In genomic region chr12:69360348-69360672, GRCh38 we compare ENCODE assay signal across 8 cellular contexts. TPM values are rescaled to one million over a fixed set of nuclear protein-coding genes. Genes with fewer than 3 reads are reported as not detected.
DNase-seq lines count a peak whose midpoint lies in the region; ATAC-seq and TF ChIP-seq lines count a peak whose summit lies in the region.

No MANE protein-coding gene starts in this region.

- peak overlapping the region; percentile 94 for H3K27ac Mint-ChIP-seq in activated naive CD4-positive, alpha-beta T cell treated with anti-CD3 and anti-CD28 coated beads, Interleukin-2, amount 10 ng/mL, durations not matched to agents 7 days and 5 days

- TF ChIP-seq EP300 in transverse colon (IDR thresholded peaks at IDR 0.05; ENCODE audit: low read depth) = no peak

- 4 to 8% methylated on average over 7 to 10 of the region's 10 CpGs for WGBS in body of pancreas, 2 donors
- WGBS in transverse colon (ENCODE audit: low coverage in 1 of 2), 2 donors = 7 to 30% methylated on average over 2 to 10 of the region's 10 CpGs

- H3K9me3 ChIP-seq in body of pancreas = no peaks in the 10 kb centered on the region
- no peaks in the 10 kb centered on the region for H3K9me3 ChIP-seq in lower lobe of right lung
- H3K9me3 ChIP-seq in transverse colon = no peaks in the 10 kb centered on the region

- TF ChIP-seq POLR2A in body of pancreas (IDR thresholded peaks at IDR 0.05) (no peak), transverse colon (IDR thresholded peaks at IDR 0.05) (no peak)

- H3K27me3 ChIP-seq in body of pancreas (no peaks in the 10 kb centered on the region), lower lobe of right lung (ENCODE audit: low read depth) (no peaks in the 10 kb centered on the region), transverse colon (no peaks in the 10 kb centered on the region)

- TF ChIP-seq CTCF in body of pancreas (IDR thresholded peaks at IDR 0.05) (no peak), lower lobe of right lung (IDR thresholded peaks at IDR 0.05) (no peak), transverse colon (IDR thresholded peaks at IDR 0.05) (no peak)

- H3K27ac ChIP-seq in body of pancreas = peak overlapping the region; percentile 99
- peak overlapping the region; percentile 96 for H3K27ac ChIP-seq in lower lobe of right lung
- peak overlapping the region; percentile 97 to 99 (median 98) for H3K27ac ChIP-seq in transverse colon

- H3K27me3 Mint-ChIP-seq in activated naive CD4-positive, alpha-beta T cell treated with anti-CD3 and anti-CD28 coated beads, Interleukin-2, amount 10 ng/mL, durations not matched to agents 7 days and 5 days = no peaks in the 10 kb centered on the region

- peaks cover 0 to 3% of the 10 kb centered on the region in 2 donors for H3K36me3 ChIP-seq in body of pancreas (replicated peaks in 1 of 2; ENCODE audit: insufficient read depth in 1 of 2, low read depth in 2 of 2)
- H3K36me3 ChIP-seq in lower lobe of right lung = peaks cover 19% of the 10 kb centered on the region
- H3K36me3 ChIP-seq in transverse colon = peaks cover 0 to under 1% (median 0%) of the 10 kb centered on the region in 4 donors

- H3K4me1 ChIP-seq in body of pancreas (peaks cover 25% of the 10 kb centered on the region), lower lobe of right lung (peaks cover 14% of the 10 kb centered on the region), transverse colon (peaks cover 4 to 25% (median 14%) of the 10 kb centered on the region in 4 donors)

- CTCF ChIA-PET in activated naive CD4-positive, alpha-beta T cell treated with anti-CD3 and anti-CD28 coated beads, Interleukin-2, amount 10 ng/mL, durations not matched to agents 7 days and 5 days (lab: Charles Lee) = no interaction called here

- H3K4me3 ChIP-seq in body of pancreas (peak overlapping the region in 1 of 2 donors; percentile 71), lower lobe of right lung (peak overlapping the region; percentile 85), transverse colon (peak overlapping the region; percentile 73 to 93 (median 87))

- H3K4me3 Mint-ChIP-seq in activated naive CD4-positive, alpha-beta T cell treated with anti-CD3 and anti-CD28 coated beads, Interleukin-2, amount 10 ng/mL, durations not matched to agents 7 days and 5 days = peak overlapping the region; percentile 89

- H3K9me3 Mint-ChIP-seq in activated naive CD4-positive, alpha-beta T cell treated with anti-CD3 and anti-CD28 coated beads, Interleukin-2, amount 10 ng/mL, durations not matched to agents 7 days and 5 days = no peaks in the 10 kb centered on the region

- ATAC-seq in body of pancreas (no peak), lower lobe of right lung (no peak)

- in situ Hi-C loops in transverse colon (cut with MboI; ENCODE audit: low pct_ligation_motif_present in 1 of 4, low pct_unique_long_range_greater_than_20kb in 1 of 4, low sequenced_read_pairs in 3 of 4) = loop anchor here in 1 of 4 donors (25.0 kb wide), 1 partner anchor 202 kb away; no protein-coding TSS in a partner anchor

- peaks cover 16% of the 10 kb centered on the region for H3K36me3 Mint-ChIP-seq in activated naive CD4-positive, alpha-beta T cell treated with anti-CD3 and anti-CD28 coated beads, Interleukin-2, amount 10 ng/mL, durations not matched to agents 7 days and 5 days

- intact Hi-C loops in body of pancreas (cut with DNase I) = no loop called here
- intact Hi-C loops in lower lobe of right lung (cut with DNase I) = no loop called here
- intact Hi-C loops in transverse colon (cut with DNase I; ENCODE audit: low total_unique reads) = no loop called here

- H3K4me1 Mint-ChIP-seq in activated naive CD4-positive, alpha-beta T cell treated with anti-CD3 and anti-CD28 coated beads, Interleukin-2, amount 10 ng/mL, durations not matched to agents 7 days and 5 days = peaks cover 38% of the 10 kb centered on the region

- DNase-seq in activated naive CD4-positive, alpha-beta T cell treated with anti-CD3 and anti-CD28 coated beads, Interleukin-2, amount 10 ng/mL, durations not matched to agents 7 days and 5 days = no peak
- DNase-seq in activated naive CD4-positive, alpha-beta T cell (lab: John Stamatoyannopoulos, UW) = no peak
- DNase-seq in body of pancreas (no peak), lower lobe of right lung (no peak), transverse colon (no peak), HuH-7.5 (ENCODE audit: low spot score) (no peak), mucosa of gallbladder (ENCODE audit: low spot score) (no peak)
- no peak for DNase-seq in stimulated activated CD4-positive, alpha-beta T cell treated with anti-CD3 and anti-CD28 coated beads, Interleukin-4, amount 100 ng/mL, for 4 hours

RNA-seq across cellular contexts. Expression of gene YEATS4, which starts 0.8 kb away (rescaled TPM):
- 10 to 100 TPM; 14.3 to 15.8 TPM for total RNA-seq in body of pancreas
- total RNA-seq in lower lobe of right lung = 11.4 TPM
- 10 to 100 TPM in 2 of 4 donors, 1 to 10 TPM in 2; 4.4 to 32.2 (median 7.9) TPM for total RNA-seq in transverse colon
- total RNA-seq in mucosa of gallbladder = 12.7 TPM

RNA-seq across cellular contexts. Expression of gene LYZ, which starts 12.1 kb away (rescaled TPM):
- total RNA-seq in body of pancreas (100 to 1,000 TPM in 1 of 2 donors, 10 to 100 TPM in 1; 18.8 to 118 TPM), lower lobe of right lung (1,458 TPM), transverse colon (10 to 100 TPM in 3 of 4 donors, 1 to 10 TPM in 1; 2.0 to 43.0 (median 25.3) TPM), mucosa of gallbladder (1,541 TPM)

Comparison
In these comparisons a context has a peak if more than half of its experiments do, and no peak if none do; other contexts are left out.
1. RNA of gene LYZ, which starts 12.1 kb away (total RNA-seq): 1,541 TPM in mucosa of gallbladder (single experiment) and 1,458 TPM in lower lobe of right lung (single experiment); 18.8 to 118 TPM in body of pancreas and 2.0 to 43.0 TPM in transverse colon; every median in the first group is over 10 times any median in the second.
2. Peak in every context shown above with its lines, with median percentiles within 50 percentile points of each other: H3K27ac ChIP-seq.